1 cellular context compared by ENCODE assay signal in genomic region chr12:12180575-12180974, GRCh38.
TF ChIP-seq lines count a peak whose summit lies in the region.

No MANE protein-coding gene starts in this region.

TF ChIP-seq in A549, 52 proteins besides CTCF, POLR2A, EP300 and RAD21 (continued from another document):
- TF ChIP-seq PBX3 (IDR thresholded peaks at IDR 0.05) (no peak), HOXB5 (CRISPR knock-in tag; IDR thresholded peaks at IDR 0.05) (no peak), HOXA7 (CRISPR knock-in tag; IDR thresholded peaks at IDR 0.05) (no peak), FOSB (CRISPR knock-in tag; IDR thresholded peaks at IDR 0.05) (no peak), MAX (IDR thresholded peaks at IDR 0.05) (no peak), ELK1 (IDR thresholded peaks at IDR 0.05; ENCODE audit: low read depth, low read length) (no peak), CBX2 (IDR thresholded peaks at IDR 0.05; ENCODE audit: borderline replicate concordance, low read depth) (no peak), HEYL (CRISPR knock-in tag; IDR thresholded peaks at IDR 0.05) (no peak), ATOH8 (CRISPR knock-in tag; IDR thresholded peaks at IDR 0.05; ENCODE audit: low read depth) (no peak), SREBF2 (IDR thresholded peaks at IDR 0.05) (no peak), CHD2 (IDR thresholded peaks at IDR 0.05; ENCODE audit: low read length, partially characterized antibody) (no peak), RARB (CRISPR knock-in tag; IDR thresholded peaks at IDR 0.05) (no peak), HMGXB4 (CRISPR knock-in tag; IDR thresholded peaks at IDR 0.05; ENCODE audit: borderline replicate concordance) (no peak), RCOR1 (IDR thresholded peaks at IDR 0.05; ENCODE audit: low read depth, low read length) (no peak), ESRRA (IDR thresholded peaks at IDR 0.05; ENCODE audit: borderline replicate concordance, low read length) (no peak)
TF ChIP-seq in A549: peak in this region for 0.
